ENCODE assay signal across 22 cellular contexts in the genomic region with DNA sequence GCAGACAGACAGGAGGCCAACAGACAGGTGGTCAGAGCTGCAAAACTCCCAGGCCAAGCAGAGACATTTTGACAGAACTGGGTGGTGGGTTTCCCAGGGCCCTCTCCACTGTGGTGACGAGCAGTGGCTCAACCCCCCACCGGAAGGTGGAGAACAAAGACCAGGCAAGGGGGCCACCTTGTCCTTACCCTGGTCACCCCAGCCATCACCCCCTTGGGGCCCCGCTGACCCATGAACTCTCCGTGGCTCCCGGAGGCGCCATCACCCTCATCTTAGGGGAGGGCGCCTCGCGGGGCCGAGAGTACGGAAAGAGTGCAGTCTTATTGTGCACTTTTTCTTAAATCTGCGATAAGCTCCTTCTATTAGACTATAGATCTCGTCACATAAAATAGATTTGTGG.
DNase-seq lines count a peak whose midpoint lies in the region; ATAC-seq, FAIRE-seq and TF ChIP-seq lines count a peak whose summit lies in the region.
"Had no signal": no experiment of that assay in that cellular context is flagged by ENCODE, and none has a peak within 500 bp of the region (broad histone marks: within the 10 kb centered on the region; RNA-seq: fewer than 3 reads in every experiment).

No MANE protein-coding gene starts in this region.

- TF ChIP-seq EP300 in HepG2 (IDR thresholded peaks at IDR 0.05; ENCODE audit: low read depth in 2 of 2, low read length in 2 of 2) (no peak), HepG2 (CRISPR knock-in tag; IDR thresholded peaks at IDR 0.05; ENCODE audit: borderline replicate concordance) (no peak), K562 (IDR thresholded peaks at IDR 0.05; ENCODE audit: low read length) (no peak)

- H3K27ac ChIP-seq in HepG2 (ENCODE audit: extremely low read length, insufficient read depth, low read length), result no peak overlapping the region
- no peak overlapping the region for H3K27ac ChIP-seq in right lobe of liver
- H3K27ac ChIP-seq in K562 (ENCODE audit: extremely low read depth, low read depth, low read length), result no peak overlapping the region
- H3K27ac ChIP-seq in neuronal stem cell (replicated peaks; ENCODE audit: low read length), result no peak overlapping the region
- H3K27ac ChIP-seq: 22Rv1, C4-2B had no signal

- H3K14ac ChIP-seq in neuronal stem cell (ENCODE audit: low read length), result peak overlapping the region; percentile 79

- H3K9me3 Mint-ChIP-seq in nephron (peaks cover 2% of the 10 kb centered on the region), Calu3 (ENCODE audit: low read depth, unreplicated experiment) (no peaks in the 10 kb centered on the region)
- H3K9me3 Mint-ChIP-seq in effector memory CD8-positive, alpha-beta T cell, result no peaks in the 10 kb centered on the region
- H3K9me3 Mint-ChIP-seq: CD4-positive, alpha-beta T cell; H9 had no signal

- H2AK5ac ChIP-seq in neuronal stem cell (ENCODE audit: low read depth, low read length), result peak overlapping the region; percentile 25

- H3K79me1 ChIP-seq in neuronal stem cell (ENCODE audit: low read depth, low read length), result no peaks in the 10 kb centered on the region

- H3K36me3 ChIP-seq in HepG2 (replicated peaks in 1 of 2; ENCODE audit: control insufficient read depth in 1 of 2, insufficient read depth in 2 of 2, low read length in 2 of 2) (no peaks in the 10 kb centered on the region), right lobe of liver (no peaks in the 10 kb centered on the region), K562 (ENCODE audit: control insufficient read depth, insufficient read depth, low read length) (no peaks in the 10 kb centered on the region), neuronal stem cell (replicated peaks in 1 of 2; ENCODE audit: control insufficient read depth in 2 of 2, insufficient read depth in 2 of 2, low read length in 2 of 2) (no peaks in the 10 kb centered on the region)

- H3K36me3 Mint-ChIP-seq in nephron (ENCODE audit: low read depth) (peaks cover 4% of the 10 kb centered on the region), Calu3 (ENCODE audit: insufficient read depth, unreplicated experiment) (peaks cover 4% of the 10 kb centered on the region)
- no peaks in the 10 kb centered on the region for H3K36me3 Mint-ChIP-seq in effector memory CD8-positive, alpha-beta T cell (ENCODE audit: insufficient read depth)

- no peak overlapping the region for H2BK120ac ChIP-seq in neuronal stem cell (ENCODE audit: low read depth, low read length)

- peak overlapping the region; percentile 75 for H3K23ac ChIP-seq in neuronal stem cell (ENCODE audit: low read depth, low read length, poor library complexity)

- H2BK15ac ChIP-seq in neuronal stem cell (ENCODE audit: low read length), result no peak overlapping the region

- TF ChIP-seq POLR2A in HepG2 (IDR thresholded peaks at IDR 0.05; ENCODE audit: insufficient read depth in 1 of 2, low read depth in 2 of 2, low read length in 2 of 2) (no peak), right lobe of liver (IDR thresholded peaks at IDR 0.05) (no peak), K562 (conservative IDR thresholded peaks at IDR 0.05) (no peak)

- BruUV-seq in HepG2 (replicated peaks; lab: Mats Ljungman, UMichigan) (no TSS peak), K562 (replicated peaks; lab: Mats Ljungman, UMichigan) (no TSS peak), Calu3 (replicated peaks; lab: Mats Ljungman, UMichigan) (no TSS peak)

- TF ChIP-seq RAD21 in HepG2 (CRISPR knock-in tag; IDR thresholded peaks at IDR 0.05) (no peak), K562 (CRISPR knock-in tag; conservative IDR thresholded peaks at IDR 0.05 in 1 of 2, IDR thresholded peaks at IDR 0.05 in 1 of 2) (no peak)

- H3K4me1 ChIP-seq in HepG2 (ENCODE audit: insufficient read depth, low read length) (peaks cover 46% of the 10 kb centered on the region), right lobe of liver (no peaks in the 10 kb centered on the region), K562 (replicated peaks in 1 of 2; ENCODE audit: control insufficient read depth in 2 of 2, insufficient read depth in 2 of 2, low read length in 2 of 2) (peaks cover 0 to 7% of the 10 kb centered on the region in 2 experiments; a peak in 2 of 5 replicates), neuronal stem cell (ENCODE audit: control insufficient read depth in 2 of 2, insufficient read depth in 1 of 2, low read depth in 1 of 2, low read length in 2 of 2) (no peaks in the 10 kb centered on the region)

- peak overlapping the region; percentile 58 for H3K18ac ChIP-seq in neuronal stem cell (ENCODE audit: low read length)

- H3K27me3 Mint-ChIP-seq in nephron (ENCODE audit: low read depth) (peaks cover 43% of the 10 kb centered on the region), Calu3 (ENCODE audit: unreplicated experiment) (peaks cover 15% of the 10 kb centered on the region)
- peaks cover 7 to 30% of the 10 kb centered on the region in 2 donors for H3K27me3 Mint-ChIP-seq in effector memory CD8-positive, alpha-beta T cell
- H3K27me3 Mint-ChIP-seq: CD4-positive, alpha-beta T cell had no signal

- ATAC-seq in HepG2, result peak; percentile 19; the same call in 1 of the 3 replicates
- no peak for ATAC-seq in right lobe of liver
- peak; percentile 32; the same call in 2 of the 3 replicates for ATAC-seq in K562
- no peak for ATAC-seq in effector memory CD8-positive, alpha-beta T cell (replicated peaks)

- H3K9ac ChIP-seq in HepG2 (ENCODE audit: insufficient read depth, low read depth, low read length), result no peak overlapping the region
- no peak overlapping the region; a peak in 1 of 4 replicates for H3K9ac ChIP-seq in K562 (ENCODE audit: insufficient read depth in 1 of 2, low read depth in 2 of 2, low read length in 2 of 2)
- H3K9ac ChIP-seq in neuronal stem cell (ENCODE audit: low read depth, low read length, poor library complexity), result no peak overlapping the region

- H2BK5ac ChIP-seq in neuronal stem cell (ENCODE audit: low read length), result no peak overlapping the region

- POLR2A ChIA-PET in HepG2 (lab: Yijun Ruan, JAX), result no interaction called here
- POLR2A ChIA-PET in K562 (lab: Yijun Ruan, JAX), result no interaction called here

- intact Hi-C loops in HepG2 (cut with micrococcal nuclease; ENCODE audit: unreplicated experiment), result no loop called here
- intact Hi-C loops in right lobe of liver (cut with DNase I), result loop anchor here (10.0 kb wide), 2 partner anchors 105 to 115 kb away; a partner anchor contains a TSS
- intact Hi-C loops in K562 (cut with micrococcal nuclease), result loop anchor here (5.0 kb wide), 1 partner anchor 117 kb away; a partner anchor contains a TSS
- intact Hi-C loops in Calu3 (cut with micrococcal nuclease; ENCODE audit: unreplicated experiment), result no loop called here

- no peak overlapping the region for H4K91ac ChIP-seq in neuronal stem cell (ENCODE audit: low read depth, low read length, poor library complexity)

- WGBS in HepG2 (ENCODE audit: low lambda C conversion rate), result 36% methylated on average over 9 of the region's 13 CpGs
- WGBS in right lobe of liver (ENCODE audit: insufficient coverage, low coverage, low lambda C conversion rate, missing lambda C conversion rate), result 77% methylated on average over 2 of the region's 13 CpGs
- WGBS in K562 (ENCODE audit: insufficient coverage, low coverage, missing lambda C conversion rate), result 4% methylated on average over 13 of the region's 13 CpGs
- no CpG with 5 or more reads among the region's 13 CpGs for WGBS in neuronal stem cell (ENCODE audit: extremely low coverage in 2 of 2, insufficient read length in 2 of 2, insufficient replicate concordance in 1 of 2), 2 donors

- no peak for DNase-seq in HepG2 (ENCODE audit: low spot score)
- no peak for DNase-seq in right lobe of liver
- no peak for DNase-seq in K562 (ENCODE audit: extremely low read depth in 1 of 4, low spot score in 3 of 4)
- no peak for DNase-seq in neuronal stem cell (ENCODE audit: low spot score)
- no peak for DNase-seq in effector memory CD8-positive, alpha-beta T cell
- DNase-seq in SIG-M5 treated with dmso at 0.1 percent for 504 hours (lab: John Stamatoyannopoulos, UW; ENCODE audit: unreplicated experiment), result no peak
- no peak for DNase-seq in Calu3
- DNase-seq: AML-193; Caco-2; CD4-positive, alpha-beta T cell; DMS153; DMS79; GDM1; GOT3; H9 had no signal

- H3K4me1 Mint-ChIP-seq in nephron (peaks cover 15% of the 10 kb centered on the region), Calu3 (ENCODE audit: low read depth, unreplicated experiment) (no peaks in the 10 kb centered on the region)
- H3K4me1 Mint-ChIP-seq in effector memory CD8-positive, alpha-beta T cell (ENCODE audit: low read depth in 2 of 2), result no peaks in the 10 kb centered on the region

- peak overlapping the region; percentile 93 for H2BK12ac ChIP-seq in neuronal stem cell (ENCODE audit: low read length)

- H3K4me3 Mint-ChIP-seq in nephron (peak overlapping the region in 2 of 3 experiments; percentile 10 to 49), Calu3 (ENCODE audit: low read depth, unreplicated experiment) (no peak overlapping the region)
- no peak overlapping the region for H3K4me3 Mint-ChIP-seq in effector memory CD8-positive, alpha-beta T cell
- H3K4me3 Mint-ChIP-seq: CD4-positive, alpha-beta T cell; H9 had no signal

- H3K9me3 ChIP-seq in HepG2 (ENCODE audit: low read length) (no peaks in the 10 kb centered on the region), right lobe of liver (no peaks in the 10 kb centered on the region), K562 (replicated peaks; ENCODE audit: control insufficient read depth, insufficient read depth, low read depth, low read length) (no peaks in the 10 kb centered on the region), neuronal stem cell (replicated peaks in 1 of 2; ENCODE audit: control insufficient read depth in 2 of 2, insufficient read depth in 1 of 2, low read depth in 1 of 2, low read length in 2 of 2) (no peaks in the 10 kb centered on the region)
- H3K9me3 ChIP-seq: A549, Caco-2 had no signal

- no peaks in the 10 kb centered on the region for H3K79me2 ChIP-seq in HepG2 (ENCODE audit: insufficient read depth, low read length)
- no peaks in the 10 kb centered on the region for H3K79me2 ChIP-seq in K562 (ENCODE audit: control insufficient read depth, insufficient read depth, low read length)

- FAIRE-seq in HepG2 (lab: Jason Lieb, UNC) (no peak), K562 (lab: Jason Lieb, UNC) (no peak)
- FAIRE-seq: A549, GM12892, GM18507, HTR-8/SVneo had no signal

- no peak overlapping the region for H4K8ac ChIP-seq in neuronal stem cell (ENCODE audit: low read depth, low read length)

- H4K20me1 ChIP-seq in HepG2 (ENCODE audit: insufficient read depth, low read length) (no peaks in the 10 kb centered on the region), K562 (replicated peaks; ENCODE audit: control insufficient read depth, insufficient read depth, low read length) (peaks cover 13% of the 10 kb centered on the region)

- H3K4ac ChIP-seq in neuronal stem cell (ENCODE audit: low read length), result peak overlapping the region; percentile 6

- H3K27me3 ChIP-seq in HepG2 (ENCODE audit: control insufficient read depth in 1 of 2, insufficient read depth in 2 of 2, low read length in 2 of 2) (peaks cover 1 to 10% of the 10 kb centered on the region in 2 experiments; a peak in 4 of 5 replicates), right lobe of liver (no peaks in the 10 kb centered on the region), K562 (ENCODE audit: control insufficient read depth in 2 of 2, insufficient read depth in 2 of 2, low read length in 2 of 2) (peaks cover 28 to 56% of the 10 kb centered on the region in 2 experiments), neuronal stem cell (ENCODE audit: control insufficient read depth in 3 of 3, insufficient read depth in 3 of 3, low read depth in 1 of 3, low read length in 3 of 3) (peaks cover 0 to 13% (median 0%) of the 10 kb centered on the region in 3 experiments)

- H3K27ac Mint-ChIP-seq in nephron, result peak overlapping the region; percentile 10 to 76 (median 11)
- H3K27ac Mint-ChIP-seq in effector memory CD8-positive, alpha-beta T cell, result no peak overlapping the region
- no peak overlapping the region for H3K27ac Mint-ChIP-seq in Calu3 (ENCODE audit: unreplicated experiment)
- H3K27ac Mint-ChIP-seq: CD4-positive, alpha-beta T cell had no signal

- TF ChIP-seq CTCF in HepG2 (CRISPR knock-in tag; IDR thresholded peaks at IDR 0.05), result no peak
- no peak for TF ChIP-seq CTCF in right lobe of liver (IDR thresholded peaks at IDR 0.05)
- no peak for TF ChIP-seq CTCF in K562 (IDR thresholded peaks at IDR 0.05 in 2 of 3, conservative IDR thresholded peaks at IDR 0.05 in 1 of 3; ENCODE audit: insufficient read depth in 2 of 3, low read depth in 1 of 3, low read length in 3 of 3)
- no peak for TF ChIP-seq CTCF in nephron (IDR thresholded peaks at IDR 0.05; ENCODE audit: unreplicated experiment in 3 of 3)
- no peak for TF ChIP-seq CTCF in Calu3 (IDR thresholded peaks at IDR 0.05; ENCODE audit: unreplicated experiment)

- H3K4me2 ChIP-seq in HepG2 (ENCODE audit: low read depth, low read length) (peak overlapping the region; percentile 60), K562 (ENCODE audit: insufficient read depth, low read length) (no peak overlapping the region), neuronal stem cell (ENCODE audit: insufficient read depth, low read length, poor library complexity, severe bottlenecking) (no peak overlapping the region)
- H3K4me2 ChIP-seq: A549 had no signal

- H3K9me1 ChIP-seq in K562 (ENCODE audit: control insufficient read depth, insufficient read depth, low read length), result no peaks in the 10 kb centered on the region

- H2AFZ ChIP-seq in HepG2 (ENCODE audit: low read length), result no peak overlapping the region
- H2AFZ ChIP-seq in K562 (ENCODE audit: low read depth, low read length), result no peak overlapping the region
- H2AFZ ChIP-seq in neuronal stem cell (ENCODE audit: low read length), result no peak overlapping the region

- CTCF ChIA-PET in HepG2 (lab: Yijun Ruan, JAX; ENCODE audit: low intra/inter-chr PET ratio, low total read pairs), result no interaction called here
- CTCF ChIA-PET in K562 (lab: Yijun Ruan, JAX; ENCODE audit: low intra/inter-chr PET ratio), result no interaction called here
- CTCF ChIA-PET in Calu3 (lab: Charles Lee), result interaction anchor here (0.6 kb wide), 1 partner anchor 68 kb away, joined by 7 read pairs; no protein-coding TSS in a partner anchor

- in situ Hi-C loops in HepG2 (cut with HindIII; ENCODE audit: extremely low pct_ligation_motif_present, low pct_unique_long_range_greater_than_20kb), result loop anchor here (25.0 kb wide), 1 partner anchor 562 kb away; no protein-coding TSS in a partner anchor
- in situ Hi-C loops in K562 (cut with MboI), result loop anchor here (10.0 kb wide), 1 partner anchor 535 kb away; no protein-coding TSS in a partner anchor

- H3K4me3 ChIP-seq in HepG2 (replicated peaks in 1 of 3; ENCODE audit: insufficient read depth in 1 of 3, low read depth in 2 of 3, low read length in 3 of 3), result peak overlapping the region in 1 of 3 experiments; percentile 28; a peak in 1 of 6 replicates
- no peak overlapping the region for H3K4me3 ChIP-seq in right lobe of liver
- no peak overlapping the region for H3K4me3 ChIP-seq in K562
- H3K4me3 ChIP-seq in neuronal stem cell (ENCODE audit: low read length in 2 of 2), result no peak overlapping the region
- H3K4me3 ChIP-seq: A549 had no signal

Comparison
In these comparisons a context has a peak if more than half of its experiments do, and no peak if none do; other contexts are left out.
1. ATAC-seq: peak in HepG2 (single experiment) and K562 (single experiment); none in right lobe of liver (0 of 4) and effector memory CD8-positive, alpha-beta T cell (single experiment).
2. intact Hi-C loops: an anchor here in right lobe of liver (10.0 kb wide) and K562 (5.0 kb wide); none called in HepG2 and Calu3.
3. H3K27ac Mint-ChIP-seq: peak in nephron (3 of 3); none in effector memory CD8-positive, alpha-beta T cell (0 of 2) and Calu3 (single experiment).
4. H3K4me3 Mint-ChIP-seq: peak in nephron (2 of 3); none in effector memory CD8-positive, alpha-beta T cell (0 of 2) and Calu3 (single experiment).